ENCODE assay signal across 21 cellular contexts in genomic region chr2:234249006-234249405, GRCh38.
DNase-seq lines count a peak whose midpoint lies in the region; ATAC-seq, FAIRE-seq and TF ChIP-seq lines count a peak whose summit lies in the region.
"Had no signal": no experiment of that assay in that cellular context is flagged by ENCODE, and none has a peak within 500 bp of the region (broad histone marks: within the 10 kb centered on the region; RNA-seq: fewer than 3 reads in every experiment).

No MANE protein-coding gene starts in this region.

- H3K36me3 ChIP-seq in GM23248 (ENCODE audit: low read depth), result no peaks in the 10 kb centered on the region
- no peaks in the 10 kb centered on the region for H3K36me3 ChIP-seq in SJSA1
- H3K36me3 ChIP-seq: left lung, SJCRH30 had no signal

- H3K4me1 ChIP-seq in A549 (peaks cover 72% of the 10 kb centered on the region), GM23248 (ENCODE audit: insufficient read depth) (peaks cover 58% of the 10 kb centered on the region), SJSA1 (replicated peaks) (peaks cover 85% of the 10 kb centered on the region)
- H3K4me1 ChIP-seq: left lung had no signal

- peaks cover 42% of the 10 kb centered on the region for H3F3A ChIP-seq in GM23248 (ENCODE audit: insufficient read depth)

- CTCF ChIA-PET in A549 (lab: Yijun Ruan, JAX), result interaction anchor here (0.9 to 2.9 kb wide), 3 partner anchors 9 to 247 kb away, joined by 3 to 14 read pairs (median 3); no protein-coding TSS in a partner anchor
- CTCF ChIA-PET in activated naive CD4-positive, alpha-beta T cell treated with anti-CD3 and anti-CD28 coated beads, Interleukin-2, amount 10 ng/mL, durations not matched to agents 7 days and 5 days (lab: Charles Lee), result no interaction called here

- no peak for TF ChIP-seq POLR2A in A549 (IDR thresholded peaks at IDR 0.05; ENCODE audit: low read length)

- peak; percentile 23; the same call in 2 of the 3 replicates for TF ChIP-seq CTCF in A549 (IDR thresholded peaks at IDR 0.05)
- TF ChIP-seq CTCF in fibroblast of the aortic adventitia (IDR thresholded peaks at IDR 0.05; ENCODE audit: insufficient read depth, low read length), result peak; percentile 21

- H3K9me3 Mint-ChIP-seq in activated naive CD4-positive, alpha-beta T cell treated with anti-CD3 and anti-CD28 coated beads, Interleukin-2, amount 10 ng/mL, durations not matched to agents 7 days and 5 days, result no peaks in the 10 kb centered on the region
- H3K9me3 Mint-ChIP-seq: activated T-helper 17 cell treated with anti-CD3 and anti-CD28 coated beads, Interleukin-2, amount 50 U/mL, for 72 hours; CD4-positive, alpha-beta memory T cell; T-helper 1 cell treated with Interleukin-12 subunit alpha and Interleukin-12 subunit beta and Interleukin-4 antibody, amounts not matched to agents 30 μg/mL and 1 μg/mL, for 36 hours; type B pancreatic cell had no signal

- no peak overlapping the region for H3K4me3 Mint-ChIP-seq in activated naive CD4-positive, alpha-beta T cell treated with anti-CD3 and anti-CD28 coated beads, Interleukin-2, amount 10 ng/mL, durations not matched to agents 7 days and 5 days
- H3K4me3 Mint-ChIP-seq: activated CD4-positive, alpha-beta T cell treated with anti-CD3 and anti-CD28 coated beads, Interleukin-2, amount 10 ng/mL, durations not matched to agents 7 days and 5 days; activated T-helper 17 cell treated with anti-CD3 and anti-CD28 coated beads, Interleukin-2, amount 50 U/mL, for 72 hours; CD4-positive, alpha-beta memory T cell; T-helper 1 cell treated with Interleukin-12 subunit alpha and Interleukin-12 subunit beta and Interleukin-4 antibody, amounts not matched to agents 30 μg/mL and 1 μg/mL, for 36 hours had no signal

- in situ Hi-C loops in GM23248 (cut with MboI), result no loop called here

- no peak for FAIRE-seq in A549 (lab: Jason Lieb, UNC)
- FAIRE-seq: GM12878 had no signal

- H3K36me3 Mint-ChIP-seq in activated naive CD4-positive, alpha-beta T cell treated with anti-CD3 and anti-CD28 coated beads, Interleukin-2, amount 10 ng/mL, durations not matched to agents 7 days and 5 days, result peaks cover 2% of the 10 kb centered on the region
- H3K36me3 Mint-ChIP-seq: CD4-positive, alpha-beta memory T cell; type B pancreatic cell had no signal

- ATAC-seq in A549, result no peak
- ATAC-seq: activated T-helper 17 cell treated with anti-CD3 and anti-CD28 coated beads, Interleukin-2, amount 50 U/mL, for 72 hours; GM12878; left lung had no signal

- peaks cover 12% of the 10 kb centered on the region for H3K4me1 Mint-ChIP-seq in activated naive CD4-positive, alpha-beta T cell treated with anti-CD3 and anti-CD28 coated beads, Interleukin-2, amount 10 ng/mL, durations not matched to agents 7 days and 5 days

- TF ChIP-seq RAD21 in A549 (conservative IDR thresholded peaks at IDR 0.05 in 1 of 2, IDR thresholded peaks at IDR 0.05 in 1 of 2), result peak; percentile 19 to 53; a peak in 2 of 5 replicates

- H4K20me1 ChIP-seq in GM23248 (ENCODE audit: insufficient read depth), result no peaks in the 10 kb centered on the region

- H2AFZ ChIP-seq in GM23248, result no peak overlapping the region

- H3K9me3 ChIP-seq in A549 (no peaks in the 10 kb centered on the region), GM23248 (ENCODE audit: low read depth) (no peaks in the 10 kb centered on the region), SJSA1 (replicated peaks) (no peaks in the 10 kb centered on the region)
- H3K9me3 ChIP-seq: left lung had no signal

- H3K9ac ChIP-seq in GM23248, result peak overlapping the region; percentile 60; the same call in 1 of the 2 replicates

- no peaks in the 10 kb centered on the region for H3K79me2 ChIP-seq in GM23248 (ENCODE audit: insufficient read depth)

- no peaks in the 10 kb centered on the region for H3K9me2 ChIP-seq in GM23248 (ENCODE audit: insufficient read depth)

- H3K4me2 ChIP-seq in A549, result peak overlapping the region; percentile 56; the same call in 2 of the 3 replicates
- no peak overlapping the region for H3K4me2 ChIP-seq in GM23248 (ENCODE audit: unreplicated experiment)

- TF ChIP-seq EP300 in A549 (IDR thresholded peaks at IDR 0.05), result no peak

- H3K27me3 Mint-ChIP-seq in activated naive CD4-positive, alpha-beta T cell treated with anti-CD3 and anti-CD28 coated beads, Interleukin-2, amount 10 ng/mL, durations not matched to agents 7 days and 5 days, result peaks cover 8% of the 10 kb centered on the region
- H3K27me3 Mint-ChIP-seq: activated CD4-positive, alpha-beta T cell treated with anti-CD3 and anti-CD28 coated beads, Interleukin-2, amount 10 ng/mL, durations not matched to agents 7 days and 5 days; CD4-positive, alpha-beta memory T cell; type B pancreatic cell had no signal

- DNase-seq in A549 (ENCODE audit: low read depth in 1 of 2, low spot score in 1 of 2) (peak in 1 of 2 experiments; percentile 34), GM23248 (no peak), SJSA1 (ENCODE audit: low read depth in 1 of 2, low spot score in 2 of 2) (peak in 1 of 2 experiments; percentile 5), fibroblast of the aortic adventitia (ENCODE audit: low read depth) (no peak), DMS153 (lab: John Stamatoyannopoulos, UW) (no peak), NCI-H82 (lab: John Stamatoyannopoulos, UW) (no peak)
- DNase-seq in activated naive CD4-positive, alpha-beta T cell treated with anti-CD3 and anti-CD28 coated beads, Interleukin-2, amount 10 ng/mL, durations not matched to agents 7 days and 5 days, result no peak
- no peak for DNase-seq in effector CD8-positive, alpha-beta T cell (lab: John Stamatoyannopoulos, UW)
- DNase-seq: activated CD4-positive, alpha-beta T cell treated with anti-CD3 and anti-CD28 coated beads, Interleukin-2, amount 10 ng/mL, durations not matched to agents 7 days and 5 days; CD4-positive, alpha-beta memory T cell; DMS79; left lung; midbrain; NCI-H1105; NCI-H2029; NCI-H226; SJCRH30 had no signal

- peak overlapping the region; percentile 93 to 95 for H3K27ac ChIP-seq in A549
- H3K27ac ChIP-seq in GM23248, result no peak overlapping the region
- peak overlapping the region; percentile 94 for H3K27ac ChIP-seq in SJSA1
- H3K27ac ChIP-seq: left lung, SJCRH30 had no signal

- H3K27me3 ChIP-seq in GM23248 (replicated peaks; ENCODE audit: insufficient read depth), result no peaks in the 10 kb centered on the region
- no peaks in the 10 kb centered on the region for H3K27me3 ChIP-seq in SJSA1 (replicated peaks)
- H3K27me3 ChIP-seq: left lung, SJCRH30 had no signal

- H3K4me3 ChIP-seq in A549, result no peak overlapping the region
- H3K4me3 ChIP-seq in GM23248, result no peak overlapping the region
- no peak overlapping the region for H3K4me3 ChIP-seq in SJSA1
- H3K4me3 ChIP-seq in fibroblast of the aortic adventitia (ENCODE audit: low read depth, low read length), result no peak overlapping the region
- H3K4me3 ChIP-seq: GM12878, left lung, SJCRH30 had no signal

- POLR2A ChIA-PET in A549 (lab: Yijun Ruan, JAX), result no interaction called here

- no peak overlapping the region for H3K27ac Mint-ChIP-seq in activated naive CD4-positive, alpha-beta T cell treated with anti-CD3 and anti-CD28 coated beads, Interleukin-2, amount 10 ng/mL, durations not matched to agents 7 days and 5 days
- H3K27ac Mint-ChIP-seq: activated CD4-positive, alpha-beta T cell treated with anti-CD3 and anti-CD28 coated beads, Interleukin-2, amount 10 ng/mL, durations not matched to agents 7 days and 5 days; activated T-helper 17 cell treated with anti-CD3 and anti-CD28 coated beads, Interleukin-2, amount 50 U/mL, for 72 hours; CD4-positive, alpha-beta memory T cell; T-helper 1 cell treated with Interleukin-12 subunit alpha and Interleukin-12 subunit beta and Interleukin-4 antibody, amounts not matched to agents 30 μg/mL and 1 μg/mL, for 36 hours had no signal

- WGBS in A549 (ENCODE audit: missing lambda C conversion rate), result 69% methylated on average over 3 of the region's 3 CpGs
- 85 to 88% methylated on average over 3 of the region's 3 CpGs for WGBS in GM23248 (ENCODE audit: low coverage in 1 of 2, low lambda C conversion rate in 2 of 2, missing lambda C conversion rate in 2 of 2), 2 experiments

TF ChIP-seq in A549, 52 proteins besides CTCF, POLR2A, EP300 and RAD21:
- TF ChIP-seq CEBPB (IDR thresholded peaks at IDR 0.05), result no peak
- 0 out of 3 replicates have a peak, but pooled peaks have one; percentile 20 for TF ChIP-seq SMC3 (IDR thresholded peaks at IDR 0.05)
- TF ChIP-seq, protein P1, sequence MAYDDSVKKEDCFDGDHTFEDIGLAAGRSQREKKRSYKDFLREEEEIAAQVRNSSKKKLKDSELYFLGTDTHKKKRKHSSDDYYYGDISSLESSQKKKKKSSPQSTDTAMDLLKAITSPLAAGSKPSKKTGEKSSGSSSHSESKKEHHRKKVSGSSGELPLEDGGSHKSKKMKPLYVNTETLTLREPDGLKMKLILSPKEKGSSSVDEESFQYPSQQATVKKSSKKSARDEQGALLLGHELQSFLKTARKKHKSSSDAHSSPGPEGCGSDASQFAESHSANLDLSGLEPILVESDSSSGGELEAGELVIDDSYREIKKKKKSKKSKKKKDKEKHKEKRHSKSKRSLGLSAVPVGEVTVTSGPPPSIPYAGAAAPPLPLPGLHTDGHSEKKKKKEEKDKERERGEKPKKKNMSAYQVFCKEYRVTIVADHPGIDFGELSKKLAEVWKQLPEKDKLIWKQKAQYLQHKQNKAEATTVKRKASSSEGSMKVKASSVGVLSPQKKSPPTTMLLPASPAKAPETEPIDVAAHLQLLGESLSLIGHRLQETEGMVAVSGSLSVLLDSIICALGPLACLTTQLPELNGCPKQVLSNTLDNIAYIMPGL (CRISPR knock-in tag; IDR thresholded peaks at IDR 0.05; ENCODE audit: borderline replicate concordance), result no peak
